In genomic region chr11:118565062-118565461, GRCh38 we compare ENCODE assay signal across 8 cellular contexts. TPM values are rescaled to one million over a fixed set of nuclear protein-coding genes. Genes with fewer than 3 reads are reported as not detected.
DNase-seq lines count a peak whose midpoint lies in the region; ATAC-seq lines count a peak whose summit lies in the region.

No MANE protein-coding gene starts in this region.

- H3K27me3 Mint-ChIP-seq in activated CD4-positive, alpha-beta T cell treated with anti-CD3 and anti-CD28 coated beads, Interleukin-2, amount 10 ng/mL, durations not matched to agents 24 days and 14 days = no peaks in the 10 kb centered on the region

- H3K27ac ChIP-seq in thymus (ENCODE audit: low read depth) = no peak overlapping the region

- H3K4me1 Mint-ChIP-seq in activated CD4-positive, alpha-beta T cell treated with anti-CD3 and anti-CD28 coated beads, Interleukin-2, amount 10 ng/mL, durations not matched to agents 24 days and 14 days = peaks cover 13% of the 10 kb centered on the region

- peak overlapping the region; percentile 57 for H3K4me3 Mint-ChIP-seq in activated CD4-positive, alpha-beta T cell treated with anti-CD3 and anti-CD28 coated beads, Interleukin-2, amount 10 ng/mL, durations not matched to agents 24 days and 14 days

- 70% methylated on average over 5 of the region's 5 CpGs for WGBS in thymus

- ATAC-seq in left colon = no peak
- no peak for ATAC-seq in HG03565 (IDR thresholded peaks at IDR 0.05; ENCODE audit: unreplicated experiment)

- no peaks in the 10 kb centered on the region for H3K9me3 Mint-ChIP-seq in activated CD4-positive, alpha-beta T cell treated with anti-CD3 and anti-CD28 coated beads, Interleukin-2, amount 10 ng/mL, durations not matched to agents 24 days and 14 days

- H3K27ac Mint-ChIP-seq in activated CD4-positive, alpha-beta T cell treated with anti-CD3 and anti-CD28 coated beads, Interleukin-2, amount 10 ng/mL, durations not matched to agents 24 days and 14 days = no peak overlapping the region

- intact Hi-C loops in activated CD4-positive, alpha-beta T cell treated with anti-CD3 and anti-CD28 coated beads, Interleukin-2, amount 10 ng/mL, durations not matched to agents 24 days and 14 days (cut with micrococcal nuclease) = no loop called here
- intact Hi-C loops in left colon (cut with DNase I, micrococcal nuclease) = no loop called here

- no peaks in the 10 kb centered on the region for H3K36me3 Mint-ChIP-seq in activated CD4-positive, alpha-beta T cell treated with anti-CD3 and anti-CD28 coated beads, Interleukin-2, amount 10 ng/mL, durations not matched to agents 24 days and 14 days (ENCODE audit: low read depth)

- no peaks in the 10 kb centered on the region for H3K27me3 ChIP-seq in thymus (ENCODE audit: control insufficient read depth, insufficient read depth)

- H3K36me3 ChIP-seq in thymus (ENCODE audit: control insufficient read depth, insufficient read depth) = no peaks in the 10 kb centered on the region

- peak overlapping the region; percentile 66 for H3K4me3 ChIP-seq in thymus (ENCODE audit: low read length)

- no peaks in the 10 kb centered on the region for H3K9me3 ChIP-seq in thymus (ENCODE audit: control insufficient read depth)

- DNase-seq in activated CD4-positive, alpha-beta T cell treated with anti-CD3 and anti-CD28 coated beads, Interleukin-2, amount 10 ng/mL, durations not matched to agents 24 days and 14 days = no peak
- no peak for DNase-seq in activated CD4-positive, alpha-beta T cell treated with anti-CD3 and anti-CD28 coated beads for 4 hours
- DNase-seq in astrocyte of the hippocampus (ENCODE audit: low read depth, low spot score) = peak; percentile 11
- peak; percentile 23 to 30 for DNase-seq in left colon
- DNase-seq in NCI-H146 treated with DMSO at 0.1 percent for 48 hours (lab: John Stamatoyannopoulos, UW; ENCODE audit: unreplicated experiment) = no peak
- no peak for DNase-seq in SHP77 (lab: John Stamatoyannopoulos, UW)

- H3K4me1 ChIP-seq in thymus (ENCODE audit: control insufficient read depth, insufficient read depth, low read length) = no peaks in the 10 kb centered on the region

RNA-seq across cellular contexts. Expression of gene IFT46, which starts 0.7 kb away (rescaled TPM):
- 17.6 and 19.1 TPM in 2 replicates for total RNA-seq in activated CD4-positive, alpha-beta T cell treated with anti-CD3 and anti-CD28 coated beads, Interleukin-2, amount 10 ng/mL, durations not matched to agents 24 days and 14 days
- total RNA-seq in left colon = 1 to 10 TPM; 6.4 to 10.0 TPM
- polyA plus RNA-seq in thymus = 29.2 TPM

RNA-seq across cellular contexts. Expression of gene ARCN1, which starts 7.1 kb away (rescaled TPM):
- 147 and 150 TPM in 2 replicates for total RNA-seq in activated CD4-positive, alpha-beta T cell treated with anti-CD3 and anti-CD28 coated beads, Interleukin-2, amount 10 ng/mL, durations not matched to agents 24 days and 14 days
- 100 to 1,000 TPM; 133 to 145 TPM for total RNA-seq in left colon
- polyA plus RNA-seq in thymus = 75.9 TPM

RNA-seq across cellular contexts. Expression of gene TMEM25, which starts 34.1 kb away (rescaled TPM):
- total RNA-seq in activated CD4-positive, alpha-beta T cell treated with anti-CD3 and anti-CD28 coated beads, Interleukin-2, amount 10 ng/mL, durations not matched to agents 24 days and 14 days = 13.0 and 14.1 TPM in 2 replicates
- 1 to 10 TPM; 6.2 to 9.3 TPM for total RNA-seq in left colon
- 11.0 TPM for polyA plus RNA-seq in thymus

RNA-seq across cellular contexts. Expression of gene TTC36, which starts 37.8 kb away (rescaled TPM):
- total RNA-seq in activated CD4-positive, alpha-beta T cell treated with anti-CD3 and anti-CD28 coated beads, Interleukin-2, amount 10 ng/mL, durations not matched to agents 24 days and 14 days = 0.38 and 0.65 TPM in 2 replicates
- under 1 TPM; 0.58 to 0.98 TPM for total RNA-seq in left colon
- not detected for polyA plus RNA-seq in thymus

RNA-seq across cellular contexts. Expression of gene PHLDB1, which starts 42.4 kb away (rescaled TPM):
- total RNA-seq in activated CD4-positive, alpha-beta T cell treated with anti-CD3 and anti-CD28 coated beads, Interleukin-2, amount 10 ng/mL, durations not matched to agents 24 days and 14 days = 1.3 and 1.7 TPM in 2 replicates
- 10 to 100 TPM; 70.3 to 74.1 TPM for total RNA-seq in left colon
- polyA plus RNA-seq in thymus = 14.0 TPM

Comparison
In these comparisons a context has a peak if more than half of its experiments do, and no peak if none do; other contexts are left out.
1. DNase-seq: peak in astrocyte of the hippocampus (single experiment) and left colon (2 of 2); none in activated CD4-positive, alpha-beta T cell treated with anti-CD3 and anti-CD28 coated beads, Interleukin-2, amount 10 ng/mL, durations not matched to agents 24 days and 14 days (single experiment), activated CD4-positive, alpha-beta T cell treated with anti-CD3 and anti-CD28 coated beads for 4 hours (0 of 2), NCI-H146 treated with DMSO at 0.1 percent for 48 hours (single experiment) and SHP77 (0 of 2).